In the genomic region with DNA sequence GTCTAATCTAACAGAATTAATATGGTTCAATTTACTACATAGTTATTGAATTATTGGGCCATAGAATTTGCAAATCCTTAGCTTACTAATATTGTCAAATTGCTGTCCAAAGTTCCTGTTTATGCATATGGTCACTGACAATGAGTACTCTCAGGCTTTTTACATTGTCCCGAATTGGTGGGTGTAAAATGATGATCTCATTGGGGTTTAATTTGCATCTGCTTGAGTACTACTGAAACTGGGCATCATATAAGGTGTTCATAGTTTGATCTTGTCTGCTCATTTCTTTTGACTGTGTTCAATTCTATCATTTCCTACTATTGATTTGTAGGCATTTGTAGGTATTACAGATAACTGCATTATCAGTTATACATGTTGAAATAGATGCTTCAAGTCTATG, we compare ENCODE assay signal across 36 cellular contexts. TPM values are rescaled to one million over a fixed set of nuclear protein-coding genes. Genes with fewer than 3 reads are reported as not detected.
"Had no signal": no experiment of that assay in that cellular context is flagged by ENCODE, and none has a peak within 500 bp of the region (broad histone marks: within the 10 kb centered on the region; RNA-seq: fewer than 3 reads in every experiment).

No MANE protein-coding gene starts in this region.

- H3K4me3 ChIP-seq: MG63, PC-9 had no signal

- DNase-seq: activated CD4-positive, alpha-beta memory T cell treated with anti-CD3 and anti-CD28 coated beads, Interleukin-2, amount 10 ng/mL, durations not matched to agents 7 days and 5 days; activated CD4-positive, alpha-beta T cell treated with anti-CD3 and anti-CD28 coated beads for 1 hour; activated CD4-positive, alpha-beta T cell treated with anti-CD3 and anti-CD28 coated beads for 48 hours; activated CD4-positive, CD25-positive, alpha-beta regulatory T cell; activated CD8-positive, alpha-beta memory T cell treated with anti-CD3 and anti-CD28 coated beads for 24 hours; activated CD8-positive, alpha-beta memory T cell treated with anti-CD3 and anti-CD28 coated beads, Interleukin-2, amount 10 ng/mL, durations not matched to agents 7 days and 5 days; activated CD8-positive, alpha-beta memory T cell treated with anti-CD3 and anti-CD28 coated beads, Interleukin-2, amount 50 U/mL, for 48 hours; activated effector memory CD4-positive, alpha-beta T cell treated with anti-CD3 and anti-CD28 coated beads, Interleukin-2, amount 50 U/mL, for 16 hours; activated naive CD4-positive, alpha-beta T cell; activated naive CD4-positive, alpha-beta T cell treated with anti-CD3 and anti-CD28 coated beads, Interleukin-2, amount 50 U/mL, for 16 hours; activated naive CD8-positive, alpha-beta T cell treated with anti-CD3 and anti-CD28 coated beads, Interleukin-2, amount 10 ng/mL, durations not matched to agents 7 days and 5 days; activated T-cell treated with anti-CD3 and anti-CD28 coated beads, Interleukin-2, amount 50 U/mL, for 48 hours; cerebellar nuclear complex; Kasumi-1; KBM-7; MG63; MV-4-11; NCI-H1092; NCI-H1436 treated with DMSO at 0.1 percent for 48 hours; NCI-H1694 treated with DMSO at 0.1 percent for 48 hours; NCI-H2029; NCI-H2171 treated with DMSO at 0.1 percent for 48 hours; NCI-H2227 treated with DMSO at 0.1 percent for 48 hours; NK-92 treated with Interleukin-12 subunit alpha and Interleukin-12 subunit beta, amount 100 ng/mL, for 24 hours; PC-9; SIG-M5; T-helper 1 cell; T-helper 2 cell; T-helper 9 cell; WERI-Rb-1 had no signal

- H3K27ac ChIP-seq: PC-9, RWPE1, WERI-Rb-1 had no signal

- H3K36me3 ChIP-seq: MG63, WERI-Rb-1 had no signal

- H3K4me1 Mint-ChIP-seq: activated naive CD8-positive, alpha-beta T cell treated with anti-CD3 and anti-CD28 coated beads, Interleukin-2, amount 10 ng/mL, durations not matched to agents 7 days and 5 days had no signal

- H3K27me3 Mint-ChIP-seq: brain had no signal

- H3K4me2 ChIP-seq: PC-9 had no signal

- H3K9me3 ChIP-seq: MG63 had no signal

- ATAC-seq: activated CD8-positive, alpha-beta memory T cell treated with anti-CD3 and anti-CD28 coated beads, Interleukin-2, amount 10 ng/mL, durations not matched to agents 7 days and 5 days; Right ventricle myocardium inferior; SK-N-SH treated with all-trans-retinoic acid at 6 μM for 48 hours had no signal

- FAIRE-seq: bronchial epithelial cell, RCC 7860 had no signal

- H3K9me3 Mint-ChIP-seq: activated CD4-positive, alpha-beta memory T cell treated with anti-CD3 and anti-CD28 coated beads, Interleukin-2, amount 10 ng/mL, durations not matched to agents 7 days and 5 days; activated naive CD8-positive, alpha-beta T cell treated with anti-CD3 and anti-CD28 coated beads, Interleukin-2, amount 10 ng/mL, durations not matched to agents 7 days and 5 days had no signal

- H3K27ac Mint-ChIP-seq: activated CD4-positive, alpha-beta memory T cell treated with anti-CD3 and anti-CD28 coated beads, Interleukin-2, amount 10 ng/mL, durations not matched to agents 7 days and 5 days; activated CD8-positive, alpha-beta memory T cell treated with anti-CD3 and anti-CD28 coated beads, Interleukin-2, amount 10 ng/mL, durations not matched to agents 7 days and 5 days; activated naive CD8-positive, alpha-beta T cell treated with anti-CD3 and anti-CD28 coated beads, Interleukin-2, amount 10 ng/mL, durations not matched to agents 7 days and 5 days had no signal

- H3K27me3 ChIP-seq: MG63 had no signal

- H3K36me3 Mint-ChIP-seq: activated CD8-positive, alpha-beta memory T cell treated with anti-CD3 and anti-CD28 coated beads, Interleukin-2, amount 10 ng/mL, durations not matched to agents 7 days and 5 days; activated naive CD8-positive, alpha-beta T cell treated with anti-CD3 and anti-CD28 coated beads, Interleukin-2, amount 10 ng/mL, durations not matched to agents 7 days and 5 days; brain had no signal

- H3K4me3 Mint-ChIP-seq: activated CD4-positive, alpha-beta memory T cell treated with anti-CD3 and anti-CD28 coated beads, Interleukin-2, amount 10 ng/mL, durations not matched to agents 7 days and 5 days; activated CD8-positive, alpha-beta memory T cell treated with anti-CD3 and anti-CD28 coated beads, Interleukin-2, amount 10 ng/mL, durations not matched to agents 7 days and 5 days; activated naive CD8-positive, alpha-beta T cell treated with anti-CD3 and anti-CD28 coated beads, Interleukin-2, amount 10 ng/mL, durations not matched to agents 7 days and 5 days; brain had no signal

- H2AFZ ChIP-seq: PC-9 had no signal

RNA-seq across cellular contexts. Expression of gene ABCA13, which starts 12.7 kb away (rescaled TPM):
- total RNA-seq: activated CD4-positive, alpha-beta memory T cell treated with anti-CD3 and anti-CD28 coated beads, Interleukin-2, amount 10 ng/mL, durations not matched to agents 7 days and 5 days; Right ventricle myocardium inferior had no signal
